Comparison of ENCODE assay signal across 27 cellular contexts in the genomic region with DNA sequence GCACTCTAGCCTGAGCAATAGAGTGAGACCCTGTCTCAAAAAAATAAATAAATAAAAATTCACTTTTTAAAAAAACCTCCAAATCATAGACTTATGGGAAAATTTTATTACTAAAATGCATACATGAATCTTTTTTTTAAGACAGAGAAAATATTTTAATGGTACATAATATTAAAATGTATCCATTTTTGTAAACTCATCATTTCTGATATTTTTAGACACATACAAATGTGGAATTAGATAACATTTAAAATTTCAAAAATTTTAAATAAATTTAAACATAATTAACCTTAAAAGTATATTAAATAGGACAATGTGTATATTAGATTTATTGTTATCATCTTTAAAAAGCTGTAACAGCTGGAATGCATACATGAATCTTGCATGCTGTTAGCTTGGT.
"Had no signal": no experiment of that assay in that cellular context is flagged by ENCODE, and none has a peak within 500 bp of the region (broad histone marks: within the 10 kb centered on the region; RNA-seq: fewer than 3 reads in every experiment).

No MANE protein-coding gene starts in this region.

- H3K27ac ChIP-seq: coronary artery, esophagus squamous epithelium, left lung, parathyroid adenoma, right lobe of liver, suprapubic skin, transverse colon, upper lobe of right lung, uterus had no signal

- H3K36me3 ChIP-seq: uterus had no signal

- ATAC-seq: left cardiac atrium; left lung; natural killer cell treated with Interleukin-12 subunit alpha and Interleukin-12 subunit beta and Interleukin-15 and Interleukin-18, amount 100 ng/mL, for 72 hours; right lobe of liver; stimulated activated naive CD8-positive, alpha-beta T cell treated with anti-CD3 and anti-CD28 coated beads, Interleukin-15, amount 100 ng/mL, for 72 hours; upper lobe of right lung had no signal

- H3K4me3 Mint-ChIP-seq: mesothelial cell of epicardium; natural killer cell treated with Interleukin-12 subunit alpha and Interleukin-12 subunit beta and Interleukin-15 and Interleukin-18, amount 100 ng/mL, for 72 hours; neural crest cell; stimulated activated naive CD8-positive, alpha-beta T cell treated with anti-CD3 and anti-CD28 coated beads, Interleukin-15, amount 100 ng/mL, for 72 hours had no signal

- H3K4me1 ChIP-seq: parathyroid adenoma, uterus had no signal

- H3K4me3 ChIP-seq: coronary artery, esophagus squamous epithelium, left lung, right lobe of liver, smooth muscle cell, suprapubic skin, transverse colon, upper lobe of right lung, uterus had no signal

- DNase-seq: dermis blood vessel endothelial cell; effector memory CD4-positive, alpha-beta T cell; erythroblast; esophagus squamous epithelium; foreskin melanocyte; left cardiac atrium; left lung; mesenchymal stem cell; right lobe of liver; stimulated activated CD4-positive, alpha-beta T cell treated with anti-CD3 and anti-CD28 coated beads, Interleukin-12 subunit alpha, Interleukin-12 subunit beta, amount 100 ng/mL, for 4 hours; stimulated activated CD4-positive, alpha-beta T cell treated with anti-CD3 and anti-CD28 coated beads, Interleukin-1b, Interleukin-23, amount 100 ng/mL, for 48 hours; stimulated activated CD4-positive, alpha-beta T cell treated with anti-CD3 and anti-CD28 coated beads, Interleukin-4, amount 100 ng/mL, for 1 hour; stimulated activated CD8-positive, alpha-beta memory T cell treated with anti-CD3 and anti-CD28 coated beads, Interleukin-4, amount 100 ng/mL, for 48 hours; stimulated activated naive CD4-positive, alpha-beta T cell; stimulated activated naive CD8-positive, alpha-beta T cell treated with anti-CD3 and anti-CD28 coated beads, Interleukin-15, amount 100 ng/mL, for 72 hours; transverse colon; upper lobe of right lung; uterus had no signal

- H3K27me3 Mint-ChIP-seq: natural killer cell treated with Interleukin-12 subunit alpha and Interleukin-12 subunit beta and Interleukin-15 and Interleukin-18, amount 100 ng/mL, for 72 hours; progenitor cell of endocrine pancreas; stimulated activated naive CD8-positive, alpha-beta T cell treated with anti-CD3 and anti-CD28 coated beads, Interleukin-15, amount 100 ng/mL, for 72 hours had no signal

- H3K9me3 ChIP-seq: esophagus squamous epithelium, left lung, right lobe of liver, suprapubic skin, transverse colon, upper lobe of right lung, uterus had no signal

- H3K27ac Mint-ChIP-seq: mesothelial cell of epicardium; progenitor cell of endocrine pancreas; stimulated activated naive CD8-positive, alpha-beta T cell treated with anti-CD3 and anti-CD28 coated beads, Interleukin-15, amount 100 ng/mL, for 72 hours had no signal

- H3K9me3 Mint-ChIP-seq: mesothelial cell of epicardium; natural killer cell treated with Interleukin-12 subunit alpha and Interleukin-12 subunit beta and Interleukin-15 and Interleukin-18, amount 100 ng/mL, for 72 hours; neural crest cell; stimulated activated naive CD8-positive, alpha-beta T cell treated with anti-CD3 and anti-CD28 coated beads, Interleukin-15, amount 100 ng/mL, for 72 hours had no signal

- H3K27me3 ChIP-seq: esophagus squamous epithelium, left lung, neutrophil, right lobe of liver, suprapubic skin, transverse colon, upper lobe of right lung, uterus had no signal
